ENCODE assay signal across 8 cellular contexts in genomic region chr9:136267261-136268111, GRCh38. TPM values are rescaled to one million over a fixed set of nuclear protein-coding genes. Genes with fewer than 3 reads are reported as not detected.
A peak's percentile ranks its signal among the peaks of the same experiment; 100 is the strongest.
DNase-seq lines count a peak whose midpoint lies in the region; ATAC-seq lines count a peak whose summit lies in the region.

No MANE protein-coding gene starts in this region.

- peak; percentile 85 for DNase-seq in ELR (ENCODE audit: low read depth)
- DNase-seq in HCEC 1CT = peak; percentile 80
- DNase-seq in NCI-H1048 (lab: John Stamatoyannopoulos, UW) = peak; percentile 45
- DNase-seq in activated CD4-positive, alpha-beta T cell treated with anti-CD3 and anti-CD28 coated beads for 1 hour = peak; percentile 83
- DNase-seq in cerebellum (ENCODE audit: low spot score) = peak; percentile 91
- peak; percentile 71 to 72 for DNase-seq in stimulated activated CD4-positive, alpha-beta T cell treated with anti-CD3 and anti-CD28 coated beads, Interleukin-1b, Interleukin-23, amount 100 ng/mL, for 1 hour (ENCODE audit: low read depth in 2 of 2)

- ATAC-seq in GM18861 (IDR thresholded peaks at IDR 0.05; ENCODE audit: unreplicated experiment) = no peak

- H3K27ac ChIP-seq in layer of hippocampus (ENCODE audit: low read depth, low read length) = peak overlapping the region; percentile 52

- H3K27me3 ChIP-seq in layer of hippocampus (ENCODE audit: control insufficient read depth, insufficient read depth, low read length) = no peaks in the 10 kb centered on the region

RNA-seq across cellular contexts. Expression of gene QSOX2, which starts 21.9 kb away (rescaled TPM):
- total RNA-seq in cerebellum = 9.8 TPM

RNA-seq across cellular contexts. Expression of gene CCDC187, which starts 36.4 kb away (rescaled TPM):
- total RNA-seq in cerebellum = 0.09 TPM

RNA-seq across cellular contexts. Expression of gene GPSM1, which starts 59.9 kb away (rescaled TPM):
- total RNA-seq in cerebellum = 48.0 TPM
